Comparison of ENCODE assay signal across 8 cellular contexts in the genomic region with DNA sequence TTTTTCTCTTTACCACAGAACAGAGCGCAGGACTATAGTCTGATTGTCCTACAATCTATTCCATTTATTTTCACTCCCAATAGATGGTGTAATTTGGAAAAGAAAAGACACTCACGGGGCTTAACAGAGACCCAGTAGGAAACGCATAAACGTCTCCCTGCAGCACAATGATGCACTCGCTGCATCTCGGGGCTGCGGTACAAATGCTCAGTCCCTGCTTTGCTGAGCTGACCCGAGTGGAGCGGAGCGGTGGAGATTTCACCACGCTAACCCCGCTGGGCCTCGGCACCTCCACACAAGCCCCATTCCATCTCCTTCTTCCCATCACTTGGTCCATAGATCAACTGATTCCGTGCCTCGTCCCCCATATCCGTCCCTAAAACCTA. TPM values are rescaled to one million over a fixed set of nuclear protein-coding genes. Genes with fewer than 3 reads are reported as not detected.
DNase-seq lines count a peak whose midpoint lies in the region; ATAC-seq and TF ChIP-seq lines count a peak whose summit lies in the region.

No MANE protein-coding gene starts in this region.

- H4K8ac ChIP-seq in mesendoderm (ENCODE audit: low read depth, low read length), result no peak overlapping the region

- no peak overlapping the region for H3K23ac ChIP-seq in mesendoderm (ENCODE audit: low read length)

- H2BK120ac ChIP-seq in mesendoderm (ENCODE audit: low read depth, low read length), result no peak overlapping the region

- DNase-seq in heart right ventricle, result no peak
- no peak for DNase-seq in Right ventricle myocardium superior
- peak in 34 of 61 donors; percentile 3 to 74 (median 44) for DNase-seq in caudate nucleus (lab: John Stamatoyannopoulos, UW)
- DNase-seq in mesendoderm, result no peak

- no peak overlapping the region for H3K18ac ChIP-seq in mesendoderm (ENCODE audit: low read length)

- H3K27me3 ChIP-seq in heart right ventricle (peaks cover 0 to 63% (median 3%) of the 10 kb centered on the region in 7 donors), mesendoderm (ENCODE audit: insufficient read depth, low read length, poor library complexity) (peaks cover 6% of the 10 kb centered on the region)

- no peak overlapping the region for H2BK15ac ChIP-seq in mesendoderm (replicated peaks; ENCODE audit: low read depth)

- H3K9me3 ChIP-seq in heart right ventricle, result no peaks in the 10 kb centered on the region

- no peak overlapping the region for H2AK5ac ChIP-seq in mesendoderm (ENCODE audit: low read length)

- H3K4me1 ChIP-seq in heart right ventricle (peaks cover 0 to 20% (median 11%) of the 10 kb centered on the region in 9 donors), mesendoderm (ENCODE audit: control insufficient read depth, low read depth, low read length) (no peaks in the 10 kb centered on the region), urinary bladder (ENCODE audit: insufficient read depth) (no peaks in the 10 kb centered on the region)

- H3K27ac ChIP-seq in heart right ventricle (no peak overlapping the region), caudate nucleus (ENCODE audit: low read depth, low read length) (peak overlapping the region; percentile 95), mesendoderm (ENCODE audit: low read depth, low read length) (no peak overlapping the region), urinary bladder (ENCODE audit: low read depth) (no peak overlapping the region)

- 32 to 38% methylated on average over 16 of the region's 16 CpGs for WGBS in heart right ventricle, 2 donors
- WGBS in mesendoderm (ENCODE audit: extremely low coverage, insufficient coverage, low lambda C conversion rate), result no CpG with 5 or more reads among the region's 16 CpGs
- 28% methylated on average over 16 of the region's 16 CpGs for WGBS in urinary bladder

- no peak for ATAC-seq in heart right ventricle
- ATAC-seq in Right ventricle myocardium superior (ENCODE audit: poor library complexity), result no peak
- ATAC-seq in GM21619 (IDR thresholded peaks at IDR 0.05; ENCODE audit: unreplicated experiment), result no peak
- ATAC-seq in HG02981 (IDR thresholded peaks at IDR 0.05; ENCODE audit: unreplicated experiment), result no peak
- no peak for ATAC-seq in GM21423 (IDR thresholded peaks at IDR 0.05; ENCODE audit: unreplicated experiment)

- peak overlapping the region; percentile 78 for H3K56ac ChIP-seq in mesendoderm (ENCODE audit: low read length)

- H3K4me2 ChIP-seq in mesendoderm (ENCODE audit: low read length), result peak overlapping the region; percentile 87

- H3K79me1 ChIP-seq in mesendoderm (ENCODE audit: low read length), result no peaks in the 10 kb centered on the region

- intact Hi-C loops in heart right ventricle (cut with DNase I), result no loop called here
- intact Hi-C loops in Right ventricle myocardium superior (cut with DNase I), result no loop called here

- H3K4me3 ChIP-seq in heart right ventricle, result peak overlapping the region in 9 of 10 donors; percentile 49 to 82 (median 69)
- peak overlapping the region; percentile 42 for H3K4me3 ChIP-seq in mesendoderm (ENCODE audit: low read length)
- H3K4me3 ChIP-seq in urinary bladder (ENCODE audit: low read depth, low read length), result peak overlapping the region; percentile 59

- H3K79me2 ChIP-seq in mesendoderm (ENCODE audit: control insufficient read depth, insufficient read depth, low read length), result no peaks in the 10 kb centered on the region

- no peak for TF ChIP-seq CTCF in heart right ventricle (IDR thresholded peaks at IDR 0.05)

- H2BK5ac ChIP-seq in mesendoderm (ENCODE audit: low read length), result no peak overlapping the region

- peak overlapping the region; percentile 55 for H3K9ac ChIP-seq in mesendoderm (ENCODE audit: low read length)

- H3K36me3 ChIP-seq in heart right ventricle (peaks cover 0 to under 1% (median 0%) of the 10 kb centered on the region in 9 donors), mesendoderm (ENCODE audit: control insufficient read depth, insufficient read depth, low read length) (no peaks in the 10 kb centered on the region), urinary bladder (ENCODE audit: insufficient read depth) (no peaks in the 10 kb centered on the region)

- H4K5ac ChIP-seq in mesendoderm (ENCODE audit: low read length), result no peak overlapping the region

- no peak overlapping the region for H3K4ac ChIP-seq in mesendoderm (ENCODE audit: low read depth, low read length)

RNA-seq across cellular contexts. Expression of a gene that starts 1.5 kb away (rescaled TPM):
- total RNA-seq in heart right ventricle (10 to 100 TPM; 18.3 to 53.0 (median 33.2) TPM), Right ventricle myocardium superior (41.9 TPM), urinary bladder (28.8 TPM)
- polyA plus RNA-seq in heart right ventricle (10 to 100 TPM; 18.4 to 18.7 TPM), urinary bladder (46.7 TPM)
- polyA plus RNA-seq in mesendoderm (2013, experiment 1 of 2), result 13.4 TPM
- polyA plus RNA-seq in mesendoderm (2013, experiment 2 of 2), result 12.5 TPM

Comparison
In these comparisons a context has a peak if more than half of its experiments do, and no peak if none do; other contexts are left out.
1. DNase-seq: peak in caudate nucleus (34 of 61); none in heart right ventricle (0 of 2), Right ventricle myocardium superior (single experiment) and mesendoderm (single experiment).
2. Peak in every context shown above with its lines, with median percentiles within 50 percentile points of each other: H3K4me3 ChIP-seq.